Comparison of ENCODE assay signal across 15 cellular contexts in the genomic region with DNA sequence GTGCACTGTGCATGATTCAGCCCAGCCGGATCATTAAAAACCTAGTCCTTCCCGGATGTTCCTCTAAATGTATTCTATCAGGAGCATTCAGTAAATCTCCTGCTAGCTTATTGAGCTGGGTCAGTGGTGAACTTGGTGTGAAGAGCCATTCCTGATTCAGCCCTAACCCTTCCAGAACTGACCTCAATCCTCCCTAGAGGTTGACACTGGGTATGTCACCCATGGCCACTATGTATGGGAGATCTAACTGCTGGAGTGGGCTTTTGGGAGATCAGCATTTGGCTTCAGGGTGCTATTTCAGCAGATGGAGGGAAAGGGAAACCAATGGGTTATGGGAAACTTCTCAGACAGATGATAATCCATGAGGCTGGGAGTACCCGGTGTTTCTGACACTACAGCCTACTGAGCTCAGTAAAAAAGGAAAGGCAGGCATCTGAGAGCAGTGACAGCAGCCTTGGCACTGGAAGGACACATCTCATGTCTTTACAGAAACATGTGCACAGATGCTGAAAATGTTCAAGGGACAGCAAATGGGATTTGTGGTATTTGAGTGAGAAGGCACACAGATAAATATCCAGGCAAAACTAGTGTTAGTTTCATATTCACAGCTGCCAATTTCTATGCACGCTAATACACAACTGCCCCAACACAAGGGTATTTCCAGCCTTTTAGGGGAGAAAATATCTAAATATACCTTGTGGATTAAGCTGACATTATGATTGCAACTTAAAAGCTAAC.
DNase-seq lines count a peak whose midpoint lies in the region; ATAC-seq and TF ChIP-seq lines count a peak whose summit lies in the region.
"Had no signal": no experiment of that assay in that cellular context is flagged by ENCODE, and none has a peak within 500 bp of the region (broad histone marks: within the 10 kb centered on the region; RNA-seq: fewer than 3 reads in every experiment).

No MANE protein-coding gene starts in this region.

- peak; percentile 85 for ATAC-seq in GM21381 (IDR thresholded peaks at IDR 0.05; ENCODE audit: unreplicated experiment)
- peak; percentile 79 for ATAC-seq in HG03439 (IDR thresholded peaks at IDR 0.05; ENCODE audit: unreplicated experiment)
- ATAC-seq in left lobe of liver = no peak
- ATAC-seq: Right ventricle myocardium inferior had no signal

- peak; percentile 26 for TF ChIP-seq CTCF in GM12864 (IDR thresholded peaks at IDR 0.05; ENCODE audit: low read depth, low read length, missing control alignments)

- DNase-seq in GM12864 (ENCODE audit: low read depth) (no peak), islet precursor cell (peak; percentile 27), NCI-H1092 (lab: John Stamatoyannopoulos, UW) (no peak), T-helper 9 cell (no peak), HK-2 (ENCODE audit: unreplicated experiment) (no peak), left lobe of liver (ENCODE audit: low spot score) (no peak)
- DNase-seq: activated CD4-positive, alpha-beta T cell treated with anti-CD3 and anti-CD28 coated beads for 4 hours; activated T-cell treated with anti-CD3 and anti-CD28 coated beads, Interleukin-2, amount 50 U/mL, for 48 hours; amygdala; DND-41; kidney glomerular epithelial cell; NCI-H774 had no signal

- no peak overlapping the region for H3K4me3 ChIP-seq in GM12864 (ENCODE audit: low read depth, low read length)
